Comparison of ENCODE assay signal across 9 cellular contexts in genomic region chr17:4375039-4375748, GRCh38. TPM values are rescaled to one million over a fixed set of nuclear protein-coding genes. Genes with fewer than 3 reads are reported as not detected.
DNase-seq lines count a peak whose midpoint lies in the region; ATAC-seq and TF ChIP-seq lines count a peak whose summit lies in the region.
"Had no signal": no experiment of that assay in that cellular context is flagged by ENCODE, and none has a peak within 500 bp of the region (broad histone marks: within the 10 kb centered on the region; RNA-seq: fewer than 3 reads in every experiment).

No MANE protein-coding gene starts in this region.

- H3K27me3 ChIP-seq in heart right ventricle, result no peaks in the 10 kb centered on the region

- H3K9me3 ChIP-seq in heart right ventricle, result no peaks in the 10 kb centered on the region

- H3K4me3 ChIP-seq in heart right ventricle, result no peak overlapping the region

- ATAC-seq in GM18873 (IDR thresholded peaks at IDR 0.05; ENCODE audit: low FRiP score, unreplicated experiment), result peak; percentile 62
- peak; percentile 65 for ATAC-seq in HG02884 (IDR thresholded peaks at IDR 0.05; ENCODE audit: unreplicated experiment)
- ATAC-seq in heart right ventricle, result no peak

- peak; percentile 40 for DNase-seq in activated CD4-positive, CD25-positive, alpha-beta regulatory T cell treated with anti-CD3 and anti-CD28 coated beads, Interleukin-2, amount 50 U/mL, for 72 hours
- DNase-seq in renal cortical epithelial cell (ENCODE audit: low read depth) (peak; percentile 41), HK-2 (ENCODE audit: unreplicated experiment) (no peak), NOMO-1 (lab: John Stamatoyannopoulos, UW; ENCODE audit: unreplicated experiment in 2 of 2) (no peak), AG08396 (ENCODE audit: low spot score) (no peak), heart right ventricle (no peak)

- no peaks in the 10 kb centered on the region for H3K36me3 ChIP-seq in heart right ventricle

- H3K27ac ChIP-seq in heart right ventricle, result no peak overlapping the region

- TF ChIP-seq CTCF in heart right ventricle (IDR thresholded peaks at IDR 0.05), result no peak

- intact Hi-C loops in heart right ventricle (cut with DNase I), result no loop called here

- H3K4me1 ChIP-seq in heart right ventricle, result no peaks in the 10 kb centered on the region

- WGBS in heart right ventricle, 2 donors, result 70 to 77% methylated on average over 7 of the region's 7 CpGs

RNA-seq across cellular contexts. Expression of gene UBE2G1, which starts 8.7 kb away (rescaled TPM):
- total RNA-seq in renal cortical epithelial cell (49.5 and 70.1 TPM in 2 replicates), heart right ventricle (100 to 1,000 TPM in 6 of 10 donors, 10 to 100 TPM in 4; 82.1 to 119 (median 104) TPM)
- 10 to 100 TPM; 14.9 to 41.1 TPM for polyA plus RNA-seq in heart right ventricle

RNA-seq across cellular contexts. Expression of gene SPNS3, which starts 58.5 kb away (rescaled TPM):
- 0.50 and 1.0 TPM in 2 replicates for total RNA-seq in renal cortical epithelial cell
- 1 to 10 TPM in 5 of 10 donors, under 1 TPM in 4, not detected in 1; 0.22 to 4.2 (median 1.3) TPM for total RNA-seq in heart right ventricle
- polyA plus RNA-seq in heart right ventricle, result under 1 TPM; 0.13 to 0.59 TPM
- total RNA-seq: NCI-H460 had no signal

Comparison
In these comparisons a context has a peak if more than half of its experiments do, and no peak if none do; other contexts are left out.
1. ATAC-seq: peak in GM18873 (single experiment) and HG02884 (single experiment); none in heart right ventricle (0 of 8).
2. DNase-seq: peak in activated CD4-positive, CD25-positive, alpha-beta regulatory T cell treated with anti-CD3 and anti-CD28 coated beads, Interleukin-2, amount 50 U/mL, for 72 hours (single experiment) and renal cortical epithelial cell (single experiment); none in HK-2 (single experiment), NOMO-1 (0 of 2), AG08396 (single experiment) and heart right ventricle (0 of 2).